ENCODE assay signal across 8 cellular contexts in the genomic region with DNA sequence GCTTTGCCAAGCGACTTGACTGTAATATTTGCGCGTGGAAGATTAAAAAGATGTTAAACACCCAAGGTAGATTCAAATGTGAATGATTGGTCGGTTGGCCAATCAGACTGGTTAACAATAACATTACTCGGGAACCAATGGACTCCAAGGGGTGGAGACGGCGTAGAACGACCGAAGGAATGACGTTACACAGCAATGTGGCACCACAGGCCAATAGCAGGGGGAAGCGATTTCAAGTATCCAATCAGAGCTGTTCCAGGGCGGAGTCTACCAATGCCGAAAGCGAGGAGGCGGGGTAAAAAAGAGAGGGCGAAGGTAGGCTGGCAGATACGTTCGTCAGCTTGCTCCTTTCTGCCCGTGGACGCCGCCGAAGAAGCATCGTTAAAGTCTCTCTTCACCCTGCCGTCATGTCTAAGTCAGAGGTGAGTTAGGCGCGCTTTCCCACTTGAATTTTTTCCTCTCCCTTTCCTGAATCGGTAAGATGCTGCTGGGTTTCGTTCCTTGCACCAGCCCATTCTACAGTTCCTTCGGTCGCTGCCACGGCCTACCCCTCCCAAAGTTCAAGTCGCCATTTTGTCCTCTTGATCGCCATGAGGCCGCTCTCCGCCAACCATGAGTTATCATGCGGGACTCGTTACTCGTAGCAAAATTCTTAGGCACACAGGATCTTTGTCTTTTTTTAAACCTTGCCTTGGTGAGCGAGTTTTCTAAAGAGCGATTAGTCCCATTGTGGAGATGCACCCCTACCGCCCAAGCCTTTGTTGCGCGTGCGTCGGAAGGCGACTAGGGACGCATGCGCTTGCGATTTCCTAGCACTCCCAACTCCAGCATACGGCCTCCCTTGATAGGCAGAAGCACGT. TPM values are rescaled to one million over a fixed set of nuclear protein-coding genes. Genes with fewer than 3 reads are reported as not detected.
DNase-seq lines count a peak whose midpoint lies in the region; ATAC-seq and TF ChIP-seq lines count a peak whose summit lies in the region.

A gene (plus strand): TSS at position 326 of the 860 bp plus-strand sequence. CDS start 82 bp downstream, at position 408.

- H3K36me3 ChIP-seq in testis (ENCODE audit: low read depth, missing control alignments) = no peaks in the 10 kb centered on the region

- DNase-seq in NCI-H1092 (lab: John Stamatoyannopoulos, UW) (peak; percentile 100), glomerular visceral epithelial cell (ENCODE audit: extremely low spot score) (peak; percentile 99), omental fat pad (ENCODE audit: low spot score) (peak; percentile 79), testis (peak; percentile 99)
- peak; percentile 91 to 96 for DNase-seq in activated naive CD4-positive, alpha-beta T cell treated with anti-CD3 and anti-CD28 coated beads, Interleukin-2, amount 50 U/mL, for 72 hours (ENCODE audit: low spot score in 2 of 2)

- peak; percentile 92 for TF ChIP-seq POLR2A in testis (IDR thresholded peaks at IDR 0.05)

- no peaks in the 10 kb centered on the region for H3K9me3 ChIP-seq in testis

- WGBS in testis, 2 donors = 0% methylated on average over 51 of the region's 51 CpGs

- TF ChIP-seq CTCF in omental fat pad (IDR thresholded peaks at IDR 0.05) (no peak), testis (IDR thresholded peaks at IDR 0.05) (no peak)

- H3K36me3 Mint-ChIP-seq in activated naive CD4-positive, alpha-beta T cell treated with anti-CD3 and anti-CD28 coated beads, Interleukin-2, amount 50 U/mL, for 72 hours = peaks cover 10 to 21% of the 10 kb centered on the region in 2 donors

- H3K27me3 ChIP-seq in testis = no peaks in the 10 kb centered on the region

- H3K9me3 Mint-ChIP-seq in activated naive CD4-positive, alpha-beta T cell treated with anti-CD3 and anti-CD28 coated beads, Interleukin-2, amount 50 U/mL, for 72 hours = no peaks in the 10 kb centered on the region

- ATAC-seq in HG02588 (IDR thresholded peaks at IDR 0.05; ENCODE audit: unreplicated experiment) = peak; percentile 81
- peak; percentile 86 for ATAC-seq in SK-N-SH treated with all-trans-retinoic acid at 6 μM for 48 hours
- ATAC-seq in activated naive CD4-positive, alpha-beta T cell treated with anti-CD3 and anti-CD28 coated beads, Interleukin-2, amount 50 U/mL, for 72 hours = peak; percentile 85 to 87
- peak; percentile 94 for ATAC-seq in omental fat pad (ENCODE audit: low FRiP score)

- peak within 1 kb of the TSS; percentile 90 to 95 for H3K27ac ChIP-seq in testis

- H3K4me1 ChIP-seq in testis = peaks cover 44% of the 10 kb centered on the region

- intact Hi-C loops in testis (cut with DNase I; ENCODE audit: low total_unique reads) = loop anchor here (10.0 kb wide), 1 partner anchor 84 kb away; a partner anchor contains a TSS

- peak within 1 kb of the TSS; percentile 98 for H3K4me3 ChIP-seq in GM08714 (ENCODE audit: low read length)
- H3K4me3 ChIP-seq in testis = peak within 1 kb of the TSS; percentile 78 to 88

- H3K27ac Mint-ChIP-seq in activated naive CD4-positive, alpha-beta T cell treated with anti-CD3 and anti-CD28 coated beads, Interleukin-2, amount 50 U/mL, for 72 hours = no peak within 1 kb of the TSS

TF ChIP-seq in SK-N-SH treated with all-trans-retinoic acid at 6 μM for 48 hours, 23 proteins besides CTCF, POLR2A, EP300 and RAD21:
- TF ChIP-seq, protein P1, sequence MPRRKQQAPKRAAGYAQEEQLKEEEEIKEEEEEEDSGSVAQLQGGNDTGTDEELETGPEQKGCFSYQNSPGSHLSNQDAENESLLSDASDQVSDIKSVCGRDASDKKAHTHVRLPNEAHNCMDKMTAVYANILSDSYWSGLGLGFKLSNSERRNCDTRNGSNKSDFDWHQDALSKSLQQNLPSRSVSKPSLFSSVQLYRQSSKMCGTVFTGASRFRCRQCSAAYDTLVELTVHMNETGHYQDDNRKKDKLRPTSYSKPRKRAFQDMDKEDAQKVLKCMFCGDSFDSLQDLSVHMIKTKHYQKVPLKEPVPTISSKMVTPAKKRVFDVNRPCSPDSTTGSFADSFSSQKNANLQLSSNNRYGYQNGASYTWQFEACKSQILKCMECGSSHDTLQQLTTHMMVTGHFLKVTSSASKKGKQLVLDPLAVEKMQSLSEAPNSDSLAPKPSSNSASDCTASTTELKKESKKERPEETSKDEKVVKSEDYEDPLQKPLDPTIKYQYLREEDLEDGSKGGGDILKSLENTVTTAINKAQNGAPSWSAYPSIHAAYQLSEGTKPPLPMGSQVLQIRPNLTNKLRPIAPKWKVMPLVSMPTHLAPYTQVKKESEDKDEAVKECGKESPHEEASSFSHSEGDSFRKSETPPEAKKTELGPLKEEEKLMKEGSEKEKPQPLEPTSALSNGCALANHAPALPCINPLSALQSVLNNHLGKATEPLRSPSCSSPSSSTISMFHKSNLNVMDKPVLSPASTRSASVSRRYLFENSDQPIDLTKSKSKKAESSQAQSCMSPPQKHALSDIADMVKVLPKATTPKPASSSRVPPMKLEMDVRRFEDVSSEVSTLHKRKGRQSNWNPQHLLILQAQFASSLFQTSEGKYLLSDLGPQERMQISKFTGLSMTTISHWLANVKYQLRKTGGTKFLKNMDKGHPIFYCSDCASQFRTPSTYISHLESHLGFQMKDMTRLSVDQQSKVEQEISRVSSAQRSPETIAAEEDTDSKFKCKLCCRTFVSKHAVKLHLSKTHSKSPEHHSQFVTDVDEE (CRISPR knock-in tag; IDR thresholded peaks at IDR 0.05) = 0 out of 2 replicates have a peak, but pooled peaks have one; percentile 33
- TF ChIP-seq SNAI2 (CRISPR knock-in tag; IDR thresholded peaks at IDR 0.05) (no peak), BACH2 (CRISPR knock-in tag; IDR thresholded peaks at IDR 0.05; ENCODE audit: borderline replicate concordance) (no peak), CSDC2 (CRISPR knock-in tag; IDR thresholded peaks at IDR 0.05) (no peak), ESRRG (CRISPR knock-in tag; IDR thresholded peaks at IDR 0.05) (no peak), ZFP30 (CRISPR knock-in tag; IDR thresholded peaks at IDR 0.05) (no peak)
- TF ChIP-seq, protein P2, sequence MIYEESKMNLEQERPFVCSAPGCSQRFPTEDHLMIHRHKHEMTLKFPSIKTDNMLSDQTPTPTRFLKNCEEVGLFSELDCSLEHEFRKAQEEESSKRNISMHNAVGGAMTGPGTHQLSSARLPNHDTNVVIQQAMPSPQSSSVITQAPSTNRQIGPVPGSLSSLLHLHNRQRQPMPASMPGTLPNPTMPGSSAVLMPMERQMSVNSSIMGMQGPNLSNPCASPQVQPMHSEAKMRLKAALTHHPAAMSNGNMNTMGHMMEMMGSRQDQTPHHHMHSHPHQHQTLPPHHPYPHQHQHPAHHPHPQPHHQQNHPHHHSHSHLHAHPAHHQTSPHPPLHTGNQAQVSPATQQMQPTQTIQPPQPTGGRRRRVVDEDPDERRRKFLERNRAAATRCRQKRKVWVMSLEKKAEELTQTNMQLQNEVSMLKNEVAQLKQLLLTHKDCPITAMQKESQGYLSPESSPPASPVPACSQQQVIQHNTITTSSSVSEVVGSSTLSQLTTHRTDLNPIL (CRISPR knock-in tag; IDR thresholded peaks at IDR 0.05; ENCODE audit: low read depth) = peak; percentile 10; the same call in 1 of the 2 replicates

RNA-seq across cellular contexts. Expression of the gene that starts here (rescaled TPM):
- 1,000 to 10,000 TPM; 1,446 to 2,174 TPM for total RNA-seq in activated naive CD4-positive, alpha-beta T cell treated with anti-CD3 and anti-CD28 coated beads, Interleukin-2, amount 50 U/mL, for 72 hours
- total RNA-seq in omental fat pad (100 to 1,000 TPM; 352 to 497 (median 414) TPM), testis (100 to 1,000 TPM; 250 to 293 TPM)
- polyA plus RNA-seq in testis (ENCODE audit: insufficient read depth, low read depth, low replicate concordance) = 534 TPM

Comparison
In these comparisons a context has a peak if more than half of its experiments do, and no peak if none do; other contexts are left out.
1. Peak in every context shown above with its lines: DNase-seq, ATAC-seq, H3K4me3 ChIP-seq and H3K27ac ChIP-seq.